ENCODE assay signal across 29 cellular contexts in the genomic region with DNA sequence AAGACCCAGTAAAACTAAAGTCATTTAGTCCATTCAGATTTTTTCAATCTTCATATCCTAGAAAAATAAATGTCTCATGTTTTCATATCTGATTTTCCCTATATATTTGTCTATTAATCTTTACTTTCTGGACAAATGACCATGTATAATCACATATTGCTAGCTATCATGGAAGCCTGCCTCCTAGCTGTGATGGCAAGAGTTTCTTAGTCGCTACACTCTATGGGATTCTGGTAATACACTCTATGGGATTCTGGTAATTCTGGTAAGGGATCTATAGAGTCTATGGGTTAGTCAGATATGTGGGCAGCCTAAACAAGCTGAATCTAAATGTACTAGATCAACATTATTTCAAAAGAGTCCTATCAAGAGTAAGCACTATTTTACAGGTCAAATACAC.
"Had no signal": no experiment of that assay in that cellular context is flagged by ENCODE, and none has a peak within 500 bp of the region (broad histone marks: within the 10 kb centered on the region; RNA-seq: fewer than 3 reads in every experiment).

No MANE protein-coding gene starts in this region.

- H3K27me3 ChIP-seq: esophagus muscularis mucosa, foreskin keratinocyte, gastroesophageal sphincter, heart right ventricle, left lung, right lobe of liver, suprapubic skin, transverse colon, upper lobe of right lung, uterus had no signal

- H3K4me1 ChIP-seq: esophagus muscularis mucosa, foreskin keratinocyte, gastroesophageal sphincter, heart right ventricle, left lung, parathyroid adenoma, right lobe of liver, suprapubic skin, transverse colon, upper lobe of right lung, uterus had no signal

- H3K27ac ChIP-seq: esophagus muscularis mucosa, foreskin keratinocyte, gastroesophageal sphincter, heart right ventricle, left lung, parathyroid adenoma, right lobe of liver, suprapubic skin, transverse colon, upper lobe of right lung, uterus had no signal

- ATAC-seq: foreskin keratinocyte; gastroesophageal sphincter; heart right ventricle; left cardiac atrium; left lung; mucosa of descending colon; natural killer cell treated with Interleukin-12 subunit alpha and Interleukin-12 subunit beta and Interleukin-15 and Interleukin-18, amount 100 ng/mL, for 72 hours; right lobe of liver; stimulated activated naive CD8-positive, alpha-beta T cell treated with anti-CD3 and anti-CD28 coated beads, Interleukin-15, amount 100 ng/mL, for 72 hours; upper lobe of right lung had no signal

- H3K9me3 ChIP-seq: esophagus muscularis mucosa, gastroesophageal sphincter, left lung, mucosa of descending colon, right lobe of liver, suprapubic skin, transverse colon, upper lobe of right lung, uterus had no signal

- H3K9ac ChIP-seq: parathyroid adenoma had no signal

- H3K4me3 ChIP-seq: esophagus muscularis mucosa, gastroesophageal sphincter, heart right ventricle, left lung, mucosa of descending colon, right lobe of liver, suprapubic skin, transverse colon, upper lobe of right lung, uterus had no signal

- DNase-seq: effector CD8-positive, alpha-beta T cell; foreskin keratinocyte; glutamatergic neuron; heart right ventricle; hippocampal formation; left cardiac atrium; left lung; mesenchymal stem cell; mucosa of descending colon; naive B cell; right lobe of liver; small intestine; stimulated activated CD4-positive, alpha-beta T cell treated with anti-CD3 and anti-CD28 coated beads, Interleukin-15, amount 100 ng/mL, for 24 hours; stimulated activated CD4-positive, alpha-beta T cell treated with anti-CD3 and anti-CD28 coated beads, Interleukin-2, amount 100 ng/mL, for 48 hours; stimulated activated CD8-positive, alpha-beta memory T cell treated with anti-CD3 and anti-CD28 coated beads, Interleukin-4, amount 100 ng/mL, for 48 hours; stimulated activated naive CD4-positive, alpha-beta T cell; stimulated activated naive CD8-positive, alpha-beta T cell treated with anti-CD3 and anti-CD28 coated beads, Interleukin-15, amount 100 ng/mL, for 72 hours; transverse colon; upper lobe of right lung; uterus had no signal

- H3K79me2 ChIP-seq: parathyroid adenoma had no signal

- H3K27me3 Mint-ChIP-seq: dendritic cell treated with granulocyte-macrophage colony-stimulating factor and Interleukin-4, amounts not matched to agents 40 ng/mL and 50 ng/mL, for 4 days; naive B cell; natural killer cell treated with Interleukin-12 subunit alpha and Interleukin-12 subunit beta and Interleukin-15 and Interleukin-18, amount 100 ng/mL, for 72 hours; progenitor cell of endocrine pancreas; stimulated activated naive CD8-positive, alpha-beta T cell treated with anti-CD3 and anti-CD28 coated beads, Interleukin-15, amount 100 ng/mL, for 72 hours had no signal

- H2AFZ ChIP-seq: parathyroid adenoma had no signal

- H3K36me3 Mint-ChIP-seq: mesothelial cell of epicardium; naive B cell; natural killer cell treated with Interleukin-12 subunit alpha and Interleukin-12 subunit beta and Interleukin-15 and Interleukin-18, amount 100 ng/mL, for 72 hours had no signal

- H3K27ac Mint-ChIP-seq: dendritic cell treated with granulocyte-macrophage colony-stimulating factor and Interleukin-4, amounts not matched to agents 40 ng/mL and 50 ng/mL, for 4 days; mesothelial cell of epicardium; naive B cell; natural killer cell treated with Interleukin-12 subunit alpha and Interleukin-12 subunit beta and Interleukin-15 and Interleukin-18, amount 100 ng/mL, for 72 hours; progenitor cell of endocrine pancreas; stimulated activated naive CD8-positive, alpha-beta T cell treated with anti-CD3 and anti-CD28 coated beads, Interleukin-15, amount 100 ng/mL, for 72 hours had no signal

- H3K4me1 Mint-ChIP-seq: mesothelial cell of epicardium; naive B cell; stimulated activated naive CD8-positive, alpha-beta T cell treated with anti-CD3 and anti-CD28 coated beads, Interleukin-15, amount 100 ng/mL, for 72 hours had no signal

- H3K36me3 ChIP-seq: esophagus muscularis mucosa, gastroesophageal sphincter, heart right ventricle, left lung, right lobe of liver, suprapubic skin, transverse colon, upper lobe of right lung, uterus had no signal

- H3K4me3 Mint-ChIP-seq: dendritic cell treated with granulocyte-macrophage colony-stimulating factor and Interleukin-4, amounts not matched to agents 40 ng/mL and 50 ng/mL, for 4 days; mesothelial cell of epicardium; natural killer cell treated with Interleukin-12 subunit alpha and Interleukin-12 subunit beta and Interleukin-15 and Interleukin-18, amount 100 ng/mL, for 72 hours; neural crest cell; stimulated activated naive CD8-positive, alpha-beta T cell treated with anti-CD3 and anti-CD28 coated beads, Interleukin-15, amount 100 ng/mL, for 72 hours had no signal
